23 cellular contexts compared by ENCODE assay signal in the genomic region with DNA sequence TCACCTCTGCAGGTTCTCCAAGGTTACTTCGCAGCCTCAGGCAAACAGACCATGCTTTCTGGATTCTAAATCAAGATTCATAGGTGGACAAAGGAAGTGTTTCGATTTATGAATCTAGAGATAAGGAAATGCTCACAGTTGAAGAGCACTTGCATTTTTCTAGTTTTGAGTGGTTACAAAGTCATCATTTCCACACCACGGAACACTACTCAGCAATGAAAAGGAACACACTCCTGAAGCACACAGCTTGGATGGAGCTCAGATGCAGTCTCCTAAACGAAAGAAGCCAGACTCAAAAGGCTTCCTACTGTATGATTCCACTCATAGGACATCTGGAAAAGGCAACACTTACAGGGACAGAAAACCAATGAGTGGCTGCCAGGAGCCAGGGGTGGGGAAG. TPM values are rescaled to one million over a fixed set of nuclear protein-coding genes. Genes with fewer than 3 reads are reported as not detected.
DNase-seq lines count a peak whose midpoint lies in the region; ATAC-seq, FAIRE-seq and TF ChIP-seq lines count a peak whose summit lies in the region.
"Had no signal": no experiment of that assay in that cellular context is flagged by ENCODE, and none has a peak within 500 bp of the region (broad histone marks: within the 10 kb centered on the region; RNA-seq: fewer than 3 reads in every experiment).

No MANE protein-coding gene starts in this region.

- H3K4me1 ChIP-seq in keratinocyte (ENCODE audit: control insufficient read depth, extremely low read depth, insufficient read depth, low read length), result peaks cover 28% of the 10 kb centered on the region
- H3K4me1 ChIP-seq in upper lobe of left lung, result peaks cover 0 to 41% (median 18%) of the 10 kb centered on the region in 4 donors
- H3K4me1 ChIP-seq in breast epithelium, result peaks cover 0 to 11% of the 10 kb centered on the region in 2 donors
- H3K4me1 ChIP-seq: SJSA1 had no signal

- TF ChIP-seq EP300 in upper lobe of left lung (IDR thresholded peaks at IDR 0.05), result peak in 1 of 4 donors; percentile 77

- WGBS in upper lobe of left lung, 2 donors, result 55 to 66% methylated on average over 4 of the region's 4 CpGs

- ATAC-seq in upper lobe of left lung (ENCODE audit: low FRiP score in 2 of 2) (no peak), HG03565 (IDR thresholded peaks at IDR 0.05; ENCODE audit: unreplicated experiment) (no peak)
- ATAC-seq: HCT116, Panc1 had no signal

- H3K27ac ChIP-seq in WERI-Rb-1, result peak overlapping the region; percentile 30
- H3K27ac ChIP-seq in keratinocyte (ENCODE audit: control insufficient read depth, insufficient read depth, low read length), result no peak overlapping the region
- peak overlapping the region; percentile 26 to 72 (median 63) for H3K27ac ChIP-seq in upper lobe of left lung
- H3K27ac ChIP-seq in breast epithelium, result no peak overlapping the region
- H3K27ac ChIP-seq: BLaER1 treated with 17β-estradiol and CSF1 and Interleukin-3, amounts not matched to agents 10 nM and 100 nM; SJSA1 had no signal

- no peaks in the 10 kb centered on the region for H4K20me1 ChIP-seq in keratinocyte (ENCODE audit: control insufficient read depth, extremely low read depth, insufficient read depth, low read length)
- H4K20me1 ChIP-seq: BLaER1 treated with 17β-estradiol and CSF1 and Interleukin-3, amounts not matched to agents 10 nM and 100 nM had no signal

- no peaks in the 10 kb centered on the region for H3K79me2 ChIP-seq in keratinocyte (ENCODE audit: control insufficient read depth, insufficient read depth, low read length)

- H3K9me3 ChIP-seq in WERI-Rb-1 (ENCODE audit: severe bottlenecking), result no peaks in the 10 kb centered on the region
- H3K9me3 ChIP-seq in keratinocyte (ENCODE audit: control insufficient read depth, low read depth, low read length), result no peaks in the 10 kb centered on the region
- no peaks in the 10 kb centered on the region for H3K9me3 ChIP-seq in upper lobe of left lung
- H3K9me3 ChIP-seq in breast epithelium, result no peaks in the 10 kb centered on the region
- H3K9me3 ChIP-seq: BLaER1 treated with 17β-estradiol and CSF1 and Interleukin-3, amounts not matched to agents 10 nM and 100 nM; SJSA1 had no signal

- no peak for TF ChIP-seq CTCF in WERI-Rb-1 (IDR thresholded peaks at IDR 0.05; ENCODE audit: low read depth, low read length)
- TF ChIP-seq CTCF in keratinocyte (optimal IDR thresholded peaks at IDR 0.05 in 1 of 3, IDR thresholded peaks at IDR 0.05 in 1 of 3, conservative IDR thresholded peaks at IDR 0.05 in 1 of 3; ENCODE audit: extremely low read depth in 1 of 3, insufficient read depth in 2 of 3, low read length in 3 of 3), result no peak
- TF ChIP-seq CTCF in upper lobe of left lung (IDR thresholded peaks at IDR 0.05), result no peak
- no peak for TF ChIP-seq CTCF in breast epithelium (IDR thresholded peaks at IDR 0.05)

- H3K36me3 ChIP-seq in WERI-Rb-1 (no peaks in the 10 kb centered on the region), keratinocyte (ENCODE audit: control insufficient read depth in 2 of 2, extremely low read depth in 1 of 2, insufficient read depth in 2 of 2, low read length in 2 of 2) (no peaks in the 10 kb centered on the region), upper lobe of left lung (no peaks in the 10 kb centered on the region), breast epithelium (no peaks in the 10 kb centered on the region)
- H3K36me3 ChIP-seq: BLaER1 treated with 17β-estradiol and CSF1 and Interleukin-3, amounts not matched to agents 10 nM and 100 nM; SJSA1 had no signal

- FAIRE-seq in HTR-8/SVneo (lab: Jason Lieb, UNC), result peak; percentile 33
- FAIRE-seq in keratinocyte (lab: Jason Lieb, UNC), result peak; percentile 64
- FAIRE-seq: GM18507, H1 had no signal

- H3K4me2 ChIP-seq in keratinocyte (ENCODE audit: control insufficient read depth, extremely low read depth, insufficient read depth, low read depth, low read length), result no peak overlapping the region
- H3K4me2 ChIP-seq: BLaER1 treated with 17β-estradiol and CSF1 and Interleukin-3, amounts not matched to agents 10 nM and 100 nM had no signal

- no peak overlapping the region for H3K9ac ChIP-seq in keratinocyte (ENCODE audit: control insufficient read depth, extremely low read depth, insufficient read depth, low read length)
- H3K9ac ChIP-seq: BLaER1 treated with 17β-estradiol and CSF1 and Interleukin-3, amounts not matched to agents 10 nM and 100 nM had no signal

- DNase-seq in HTR-8/SVneo (ENCODE audit: insufficient read length, low spot score) (no peak), WERI-Rb-1 (no peak), keratinocyte (ENCODE audit: low read depth, low spot score) (no peak), upper lobe of left lung (no peak), NCI-H146 (lab: John Stamatoyannopoulos, UW) (no peak), breast epithelium (ENCODE audit: low spot score in 2 of 2) (no peak), NCI-H2029 (lab: John Stamatoyannopoulos, UW) (no peak)
- DNase-seq: CD4-positive, alpha-beta memory T cell; DMS153; KBM-7; NCI-H1092; NCI-H1436; NCI-H1930; NCI-H345; NCI-H524; NCI-H774 had no signal

- TF ChIP-seq POLR2A in upper lobe of left lung (IDR thresholded peaks at IDR 0.05), result no peak
- no peak for TF ChIP-seq POLR2A in breast epithelium (IDR thresholded peaks at IDR 0.05)

- dilution Hi-C loops in keratinocyte (cut with MboI; ENCODE audit: extremely low pct_ligation_motif_present, low sequenced_read_pairs), result no loop called here

- H3K9me1 ChIP-seq in keratinocyte (ENCODE audit: control insufficient read depth, extremely low read depth, insufficient read depth, low read length), result no peaks in the 10 kb centered on the region

- no peak overlapping the region for H2AFZ ChIP-seq in keratinocyte (ENCODE audit: control insufficient read depth, low read length)

- intact Hi-C loops in breast epithelium (cut with DNase I; ENCODE audit: low total_unique reads), result no loop called here

- no peaks in the 10 kb centered on the region for H3K27me3 ChIP-seq in WERI-Rb-1 (ENCODE audit: insufficient read depth, low read depth, severe bottlenecking)
- H3K27me3 ChIP-seq in keratinocyte (ENCODE audit: control insufficient read depth, extremely low read depth, insufficient read depth, low read length), result no peaks in the 10 kb centered on the region
- no peaks in the 10 kb centered on the region for H3K27me3 ChIP-seq in upper lobe of left lung
- H3K27me3 ChIP-seq in breast epithelium, result no peaks in the 10 kb centered on the region
- H3K27me3 ChIP-seq: BLaER1 treated with 17β-estradiol and CSF1 and Interleukin-3, amounts not matched to agents 10 nM and 100 nM; SJSA1 had no signal

- no peak overlapping the region for H3K4me3 ChIP-seq in WERI-Rb-1 (ENCODE audit: low read depth, low read length)
- no peak overlapping the region for H3K4me3 ChIP-seq in keratinocyte (ENCODE audit: control insufficient read depth in 2 of 3, extremely low read depth in 1 of 3, insufficient read depth in 2 of 3, low read depth in 1 of 3, low read length in 3 of 3)
- H3K4me3 ChIP-seq in upper lobe of left lung, result no peak overlapping the region
- H3K4me3 ChIP-seq in breast epithelium, result no peak overlapping the region
- H3K4me3 ChIP-seq: BLaER1 treated with 17β-estradiol and CSF1 and Interleukin-3, amounts not matched to agents 10 nM and 100 nM; SJSA1 had no signal

RNA-seq across cellular contexts. Expression of gene SDC1, which starts 31.7 kb away (rescaled TPM):
- polyA plus RNA-seq in keratinocyte, result 696 to 1,073 TPM (median 1,057 TPM) in 3 replicates
- 577 TPM for polyA plus RNA-seq in keratinocyte (2011; ENCODE audit: low read depth)
- polyA plus RNA-seq in keratinocyte (2011; cell fraction: cytosol; rRNA removed), result 226 and 414 TPM in 2 replicates
- 1,167 and 1,399 TPM in 2 replicates for polyA plus RNA-seq in keratinocyte (2011; cell fraction: nucleus; rRNA removed)
- polyA plus RNA-seq in keratinocyte (2012; ENCODE audit: low replicate concordance), result 758 and 1,072 TPM in 2 replicates
- polyA minus RNA-seq in keratinocyte, result 474 to 810 TPM (median 579 TPM) in 3 replicates
- polyA minus RNA-seq in keratinocyte (2011; cell fraction: cytosol; rRNA and poly(A)+ RNA removed), result 947 TPM
- polyA minus RNA-seq in keratinocyte (2011; cell fraction: nucleus; rRNA and poly(A)+ RNA removed), result 1,336 and 1,444 TPM in 2 replicates
- 100 to 1,000 TPM in 5 of 6 donors, 10 to 100 TPM in 1; 74.4 to 213 (median 154) TPM for total RNA-seq in upper lobe of left lung
- total RNA-seq in breast epithelium, result 10 to 100 TPM in 2 of 3 donors, 1 to 10 TPM in 1; 2.6 to 51.8 (median 38.7) TPM
- polyA plus RNA-seq: CD4-positive, alpha-beta memory T cell had no signal

Comparison
In these comparisons a context has a peak if more than half of its experiments do, and no peak if none do; other contexts are left out.
1. H3K27ac ChIP-seq: peak in WERI-Rb-1 (single experiment) and upper lobe of left lung (4 of 4); none in keratinocyte (single experiment) and breast epithelium (0 of 2).